ENCODE assay signal across 14 cellular contexts in genomic region chr4:62051332-62051731, GRCh38.
"Had no signal": no experiment of that assay in that cellular context is flagged by ENCODE, and none has a peak within 500 bp of the region (broad histone marks: within the 10 kb centered on the region; RNA-seq: fewer than 3 reads in every experiment).

No MANE protein-coding gene starts in this region.

- H3K27me3 ChIP-seq: gastroesophageal sphincter, right atrium auricular region had no signal

- H3K9me3 ChIP-seq: gastroesophageal sphincter, right atrium auricular region had no signal

- H3K4me3 ChIP-seq: gastroesophageal sphincter, right atrium auricular region, smooth muscle cell had no signal

- ATAC-seq: effector memory CD8-positive, alpha-beta T cell; gastroesophageal sphincter; left lobe of liver; natural killer cell had no signal

- FAIRE-seq: colon had no signal

- H3K27ac ChIP-seq: gastroesophageal sphincter, right atrium auricular region had no signal

- DNase-seq: effector memory CD8-positive, alpha-beta T cell; erythroblast; glutamatergic neuron; islet precursor cell; natural killer cell; posterior cingulate gyrus; stimulated activated CD4-positive, alpha-beta T cell treated with anti-CD3 and anti-CD28 coated beads, Interleukin-2, amount 100 ng/mL, for 48 hours; stimulated activated naive CD4-positive, alpha-beta T cell treated with Interleukin-2 at 50 U/mL for 16 hours; trophoblast cell had no signal

- H3K4me1 ChIP-seq: gastroesophageal sphincter, right atrium auricular region had no signal

- H3K36me3 ChIP-seq: gastroesophageal sphincter, right atrium auricular region had no signal

- H3K4me2 ChIP-seq: smooth muscle cell had no signal
